ENCODE assay signal across 8 cellular contexts in the genomic region with DNA sequence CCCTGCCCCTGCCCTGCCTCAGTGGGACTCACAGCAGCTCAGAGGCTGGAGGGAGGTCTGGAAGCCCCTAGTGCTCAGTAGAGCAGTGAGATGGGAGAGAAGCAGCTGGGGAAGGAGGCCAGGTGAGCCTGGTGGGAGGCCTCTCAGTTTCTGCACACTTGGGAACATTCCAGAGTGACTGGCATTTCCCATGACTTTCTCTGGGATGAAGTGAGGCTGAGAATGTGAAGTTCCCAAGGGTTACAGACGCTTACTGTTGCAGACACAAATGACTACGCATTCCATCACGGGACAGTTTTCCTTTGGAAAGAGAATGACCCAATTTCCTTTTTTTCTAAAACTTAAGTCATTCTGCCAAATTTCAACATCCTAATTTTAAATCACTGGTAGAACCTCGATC. TPM values are rescaled to one million over a fixed set of nuclear protein-coding genes. Genes with fewer than 3 reads are reported as not detected.
DNase-seq lines count a peak whose midpoint lies in the region; ATAC-seq and TF ChIP-seq lines count a peak whose summit lies in the region.
"Not testable (repeated sequence)": the region's sequence is repeated elsewhere in the genome, so short reads cannot be mapped to it uniquely, and the experiment has no call there.
"Had no signal": no experiment of that assay in that cellular context is flagged by ENCODE, and none has a peak within 500 bp of the region (broad histone marks: within the 10 kb centered on the region; RNA-seq: fewer than 3 reads in every experiment).

No MANE protein-coding gene starts in this region.

- TF ChIP-seq CTCF in chondrocyte (IDR thresholded peaks at IDR 0.05); heart right ventricle (IDR thresholded peaks at IDR 0.05); left lung (IDR thresholded peaks at IDR 0.05); psoas muscle (IDR thresholded peaks at IDR 0.05); upper lobe of right lung (IDR thresholded peaks at IDR 0.05): not testable (repeated sequence)

- not testable (repeated sequence) for DNase-seq in chondrocyte (ENCODE audit: low spot score); Right ventricle myocardium inferior (ENCODE audit: missing footprints); left lung
- DNase-seq in heart right ventricle, result peak in 1 of 2 donors; percentile 6
- peak; percentile 22 for DNase-seq in left ventricle myocardium superior
- DNase-seq in psoas muscle, result peak in 1 of 2 donors; percentile 41
- DNase-seq in upper lobe of right lung, result peak; percentile 25

- H3K4me3 Mint-ChIP-seq in chondrocyte (ENCODE audit: unreplicated experiment), result not testable (repeated sequence)

- peak overlapping the region; percentile 92 for H3K27ac Mint-ChIP-seq in chondrocyte (ENCODE audit: unreplicated experiment)

- not testable (repeated sequence) for H3K4me3 ChIP-seq in heart right ventricle, left lung, psoas muscle, upper lobe of right lung

- H3K9me3 Mint-ChIP-seq in chondrocyte (ENCODE audit: low read depth), result not testable (repeated sequence)

- not testable (repeated sequence) for H3K27me3 Mint-ChIP-seq in chondrocyte (ENCODE audit: low read depth)

- no CpG with 5 or more reads among the region's 4 CpGs for WGBS in heart right ventricle, 2 donors
- WGBS in psoas muscle, 3 donors, result no CpG with 5 or more reads among the region's 4 CpGs

- ATAC-seq in Right ventricle myocardium inferior (peak; percentile 73), heart right ventricle (peak; percentile 49 to 84 (median 70)), left ventricle myocardium superior (peak; percentile 79), left lung (peak; percentile 67), psoas muscle (peak in 3 of 4 donors; percentile 26 to 69 (median 41)), upper lobe of right lung (peak; percentile 63)

- H3K9me3 ChIP-seq in heart right ventricle, left lung, psoas muscle, upper lobe of right lung: not testable (repeated sequence)

- H3K4me1 ChIP-seq in heart right ventricle, left lung, psoas muscle, upper lobe of right lung: not testable (repeated sequence)

- not testable (repeated sequence) for H3K36me3 Mint-ChIP-seq in chondrocyte (ENCODE audit: low read depth)

- intact Hi-C loops in Right ventricle myocardium inferior (cut with DNase I); heart right ventricle (cut with DNase I); left ventricle myocardium superior (cut with micrococcal nuclease); left lung (cut with DNase I); psoas muscle (cut with DNase I); upper lobe of right lung (cut with DNase I): not testable (repeated sequence)

- not testable (repeated sequence) for H3K4me1 Mint-ChIP-seq in chondrocyte (ENCODE audit: low read depth)

- not testable (repeated sequence) for H3K36me3 ChIP-seq in heart right ventricle; left lung; psoas muscle (ENCODE audit: insufficient read depth in 1 of 2, low read depth in 1 of 2); upper lobe of right lung

- H3K27ac ChIP-seq in heart right ventricle, result peak overlapping the region in 3 of 10 donors; percentile 51 to 69 (median 58)
- not testable (repeated sequence) for H3K27ac ChIP-seq in left lung, psoas muscle, upper lobe of right lung

- not testable (repeated sequence) for H3K27me3 ChIP-seq in heart right ventricle; left lung; psoas muscle (ENCODE audit: insufficient read depth in 3 of 3, low read length in 2 of 3); upper lobe of right lung

RNA-seq across cellular contexts. Expression of gene GATD3, which starts 48.0 kb away (rescaled TPM):
- total RNA-seq in chondrocyte (4.4 to 9.5 TPM (median 4.5 TPM) in 3 replicates), Right ventricle myocardium inferior (143 TPM), heart right ventricle (100 to 1,000 TPM in 4 of 10 donors, 10 to 100 TPM in 5, 1 to 10 TPM in 1; 8.2 to 310 (median 20.2) TPM), left ventricle myocardium superior (141 TPM), left lung (10 to 100 TPM in 1 of 2 donors, 1 to 10 TPM in 1; 8.8 to 10.8 TPM), psoas muscle (10 to 100 TPM in 2 of 4 donors, 1 to 10 TPM in 2; 6.7 to 13.8 (median 10.6) TPM), upper lobe of right lung (44.5 TPM)
- polyA plus RNA-seq in heart right ventricle (100 to 1,000 TPM in 1 of 2 donors, 10 to 100 TPM in 1; 15.9 to 116 TPM), psoas muscle (100 to 1,000 TPM in 1 of 3 donors, 10 to 100 TPM in 1, 1 to 10 TPM in 1; 8.6 to 188 (median 10.7) TPM)

RNA-seq across cellular contexts. Expression of gene ICOSLG, which starts 59.2 kb away (rescaled TPM):
- 1.3 to 5.2 TPM (median 5.1 TPM) in 3 replicates for total RNA-seq in chondrocyte
- total RNA-seq in Right ventricle myocardium inferior, result 4.9 TPM
- 1 to 10 TPM in 9 of 10 donors, under 1 TPM in 1; 0.90 to 6.2 (median 1.6) TPM for total RNA-seq in heart right ventricle
- polyA plus RNA-seq in heart right ventricle, result 1 to 10 TPM; 1.3 to 2.7 TPM
- 4.4 TPM for total RNA-seq in left ventricle myocardium superior
- total RNA-seq in left lung, result 1 to 10 TPM; 3.9 to 4.6 TPM
- total RNA-seq in psoas muscle, result 1 to 10 TPM in 3 of 4 donors, under 1 TPM in 1; 0.69 to 5.9 (median 2.6) TPM
- 1 to 10 TPM in 2 of 3 donors, under 1 TPM in 1; 0.27 to 1.6 (median 1.0) TPM for polyA plus RNA-seq in psoas muscle
- 11.3 TPM for total RNA-seq in upper lobe of right lung
- total RNA-seq: G401 had no signal
